ENCODE assay signal across 21 cellular contexts in genomic region chr10:123295644-123296043, GRCh38.
"Had no signal": no experiment of that assay in that cellular context is flagged by ENCODE, and none has a peak within 500 bp of the region (broad histone marks: within the 10 kb centered on the region; RNA-seq: fewer than 3 reads in every experiment).

No MANE protein-coding gene starts in this region.

- ATAC-seq: activated CD8-positive, alpha-beta T cell treated with anti-CD3 and anti-CD28 coated beads for 36 hours; activated T-cell treated with anti-CD3 and anti-CD28 coated beads, Interleukin-2, amount 50 U/mL, for 72 hours; PC-3 had no signal

- H3K4me3 ChIP-seq: cardiac muscle cell had no signal

- H3K36me3 ChIP-seq: brain microvascular endothelial cell, cardiac muscle cell had no signal

- DNase-seq: activated CD4-positive, alpha-beta T cell treated with anti-CD3 and anti-CD28 coated beads, Interleukin-2, amount 10 ng/mL, durations not matched to agents 24 days and 14 days; activated CD4-positive, CD25-positive, alpha-beta regulatory T cell treated with anti-CD3 and anti-CD28 coated beads, Interleukin-2, amount 50 U/mL, for 72 hours; activated CD8-positive, alpha-beta memory T cell treated with anti-CD3 and anti-CD28 coated beads, Interleukin-2, amount 50 U/mL, for 4 hours; activated CD8-positive, alpha-beta T cell treated with anti-CD3 and anti-CD28 coated beads for 36 hours; activated gamma-delta T cell treated with Interleukin-2 at 50 U/mL for 16 hours; activated naive CD4-positive, alpha-beta T cell treated with anti-CD3 and anti-CD28 coated beads, Interleukin-2, amount 10 ng/mL, durations not matched to agents 7 days and 5 days; activated naive CD8-positive, alpha-beta T cell treated with anti-CD3 and anti-CD28 coated beads for 36 hours; activated T-cell treated with anti-CD3 and anti-CD28 coated beads, Interleukin-2, amount 50 U/mL, for 72 hours; brain microvascular endothelial cell; KBM-7; NCI-H1105; NCI-H1436 treated with DMSO at 0.1 percent for 48 hours; NCI-H187; NCI-H2081; NCI-H226; NCI-H526; NCI-H774; NK-92 treated with Interleukin-12 subunit alpha and Interleukin-12 subunit beta, amount 100 ng/mL, for 24 hours; PC-3; SHP77 treated with DMSO at 0.1 percent for 48 hours had no signal

- H3K27me3 ChIP-seq: brain microvascular endothelial cell, cardiac muscle cell had no signal

- H3K27ac ChIP-seq: brain microvascular endothelial cell, cardiac muscle cell had no signal
